Comparison of ENCODE assay signal across 16 cellular contexts in genomic region chr11:65538915-65539374, GRCh38. TPM values are rescaled to one million over a fixed set of nuclear protein-coding genes. Genes with fewer than 3 reads are reported as not detected.
DNase-seq lines count a peak whose midpoint lies in the region; ATAC-seq and TF ChIP-seq lines count a peak whose summit lies in the region.
"Had no signal": no experiment of that assay in that cellular context is flagged by ENCODE, and none has a peak within 500 bp of the region (broad histone marks: within the 10 kb centered on the region; RNA-seq: fewer than 3 reads in every experiment).

No MANE protein-coding gene starts in this region.

- no peak for DNase-seq in CD4-positive, alpha-beta T cell
- DNase-seq in PC-9 (no peak), neural progenitor cell (ENCODE audit: low spot score) (peak; percentile 85), posterior vena cava (ENCODE audit: low spot score) (no peak), D341Med (ENCODE audit: low spot score) (no peak)
- no peak for DNase-seq in activated CD4-positive, alpha-beta T cell treated with anti-CD3 and anti-CD28 coated beads, Interleukin-2, amount 50 U/mL, for 48 hours
- DNase-seq: activated CD4-positive, alpha-beta T cell treated with anti-CD3 and anti-CD28 coated beads, Interleukin-2, amount 50 U/mL, for 1 hour; DMS79; NCI-H1436; NCI-H524 treated with DMSO at 0.1 percent for 48 hours; SHP77; T-helper 9 cell had no signal

- intact Hi-C loops in CD4-positive, alpha-beta T cell (cut with DNase I, micrococcal nuclease): no loop called here
- intact Hi-C loops in PC-9 (cut with micrococcal nuclease; ENCODE audit: unreplicated experiment) (no loop called here), posterior vena cava (cut with DNase I) (no loop called here)

- TF ChIP-seq POLR2A in gastroesophageal sphincter (IDR thresholded peaks at IDR 0.05): no peak

- no peaks in the 10 kb centered on the region for H3K79me2 ChIP-seq in PC-9 (ENCODE audit: low read depth)
- no peaks in the 10 kb centered on the region for H3K79me2 ChIP-seq in neural progenitor cell (ENCODE audit: low read depth)

- no peaks in the 10 kb centered on the region for H3K9me2 ChIP-seq in PC-9 (ENCODE audit: insufficient read depth)

- H3K27ac Mint-ChIP-seq in CD4-positive, alpha-beta T cell: peak overlapping the region; percentile 44
- H3K27ac Mint-ChIP-seq in neural progenitor cell: no peak overlapping the region
- H3K27ac Mint-ChIP-seq: natural killer cell treated with Interleukin-12 subunit alpha and Interleukin-12 subunit beta and Interleukin-15 and Interleukin-18, amount 100 ng/mL, for 72 hours had no signal

- no peak for ATAC-seq in CD4-positive, alpha-beta T cell (ENCODE audit: poor library complexity)
- ATAC-seq in gastroesophageal sphincter: no peak
- ATAC-seq in GM18870 (IDR thresholded peaks at IDR 0.05; ENCODE audit: unreplicated experiment): no peak
- ATAC-seq: natural killer cell treated with Interleukin-12 subunit alpha and Interleukin-12 subunit beta and Interleukin-15 and Interleukin-18, amount 100 ng/mL, for 72 hours had no signal

- CTCF ChIA-PET in CD4-positive, alpha-beta T cell (lab: Charles Lee): interaction anchor here (1.2 to 3.0 kb wide), 4 partner anchors 38 to 55 kb away, joined by 3 to 30 read pairs (median 3); partner anchors contain the start of gene EHBP1L1
- CTCF ChIA-PET in PC-9 (lab: Charles Lee): interaction anchor here (0.5 kb wide), 1 partner anchor 58 kb away, joined by 3 read pairs; no protein-coding TSS in a partner anchor

- H3K9me3 Mint-ChIP-seq in CD4-positive, alpha-beta T cell: no peaks in the 10 kb centered on the region
- H3K9me3 Mint-ChIP-seq in neural progenitor cell: no peaks in the 10 kb centered on the region
- H3K9me3 Mint-ChIP-seq: natural killer cell treated with Interleukin-12 subunit alpha and Interleukin-12 subunit beta and Interleukin-15 and Interleukin-18, amount 100 ng/mL, for 72 hours had no signal

- POLR2A ChIA-PET in CD4-positive, alpha-beta T cell (lab: Charles Lee): interaction anchor here (1.3 to 4.8 kb wide), 5 partner anchors 9 to 113 kb away, joined by 4 to 32 read pairs (median 19); partner anchors contain the start of genes MAP3K11, PCNX3 and SCYL1
- POLR2A ChIA-PET in PC-9 (lab: Charles Lee; ENCODE audit: unreplicated experiment): no interaction called here

- no peak for TF ChIP-seq EP300 in gastroesophageal sphincter (IDR thresholded peaks at IDR 0.05)

- H3K9ac ChIP-seq in neural progenitor cell: no peak overlapping the region

- H4K20me1 ChIP-seq in PC-9 (ENCODE audit: insufficient read depth): peaks cover 22% of the 10 kb centered on the region
- peaks cover 35% of the 10 kb centered on the region for H4K20me1 ChIP-seq in neural progenitor cell (ENCODE audit: low read depth)

- H3K27me3 ChIP-seq in CD4-positive, alpha-beta T cell (ENCODE audit: control insufficient read depth, insufficient read depth, low read length): no peaks in the 10 kb centered on the region
- no peaks in the 10 kb centered on the region for H3K27me3 ChIP-seq in PC-9 (ENCODE audit: insufficient read depth, low read depth)
- H3K27me3 ChIP-seq in gastroesophageal sphincter: no peaks in the 10 kb centered on the region
- H3K27me3 ChIP-seq in neural progenitor cell: peaks cover 66% of the 10 kb centered on the region
- H3K27me3 ChIP-seq: tibial nerve had no signal

- H3F3A ChIP-seq in PC-9 (ENCODE audit: insufficient read depth, low read depth) (peaks cover 80% of the 10 kb centered on the region), neural progenitor cell (ENCODE audit: low read depth) (peaks cover 29% of the 10 kb centered on the region)

- H3K27ac ChIP-seq in CD4-positive, alpha-beta T cell (ENCODE audit: low read depth, low read length): no peak overlapping the region
- H3K27ac ChIP-seq in PC-9: no peak overlapping the region
- H3K27ac ChIP-seq in gastroesophageal sphincter: peak overlapping the region in 3 of 4 donors; percentile 88 to 97 (median 91)
- no peak overlapping the region for H3K27ac ChIP-seq in neural progenitor cell

- no CpG with 5 or more reads among the region's 56 CpGs for WGBS in gastroesophageal sphincter (ENCODE audit: low coverage in 1 of 2), 2 donors

- H3K36me3 ChIP-seq in PC-9 (ENCODE audit: low read depth): peaks cover 10% of the 10 kb centered on the region
- peaks cover 0 to 68% of the 10 kb centered on the region in 2 donors for H3K36me3 ChIP-seq in gastroesophageal sphincter
- H3K36me3 ChIP-seq in neural progenitor cell: no peaks in the 10 kb centered on the region

- H3K4me2 ChIP-seq in PC-9 (no peak overlapping the region), neural progenitor cell (peak overlapping the region; percentile 77)

- no peaks in the 10 kb centered on the region for H3K27me3 Mint-ChIP-seq in CD4-positive, alpha-beta T cell
- peaks cover 16% of the 10 kb centered on the region for H3K27me3 Mint-ChIP-seq in neural progenitor cell (ENCODE audit: insufficient read depth, low read depth)
- H3K27me3 Mint-ChIP-seq: natural killer cell treated with Interleukin-12 subunit alpha and Interleukin-12 subunit beta and Interleukin-15 and Interleukin-18, amount 100 ng/mL, for 72 hours had no signal

- BruUV-seq in PC-9 (replicated peaks; lab: Mats Ljungman, UMichigan): TSS peak; percentile 18

- no peak overlapping the region for H3K4me3 ChIP-seq in PC-9
- no peak overlapping the region for H3K4me3 ChIP-seq in gastroesophageal sphincter
- peak overlapping the region; percentile 48 for H3K4me3 ChIP-seq in neural progenitor cell

- H3K4me3 Mint-ChIP-seq in CD4-positive, alpha-beta T cell: no peak overlapping the region
- no peak overlapping the region for H3K4me3 Mint-ChIP-seq in neural progenitor cell
- H3K4me3 Mint-ChIP-seq: natural killer cell treated with Interleukin-12 subunit alpha and Interleukin-12 subunit beta and Interleukin-15 and Interleukin-18, amount 100 ng/mL, for 72 hours had no signal

- H3K4me1 ChIP-seq in PC-9 (replicated peaks; ENCODE audit: insufficient read depth): peaks cover 17% of the 10 kb centered on the region
- peaks cover 0 to 45% (median 25%) of the 10 kb centered on the region in 3 donors for H3K4me1 ChIP-seq in gastroesophageal sphincter
- H3K4me1 ChIP-seq in neural progenitor cell: peaks cover 19% of the 10 kb centered on the region

- peaks cover 11% of the 10 kb centered on the region for H3K4me1 Mint-ChIP-seq in CD4-positive, alpha-beta T cell (ENCODE audit: low read depth)
- H3K4me1 Mint-ChIP-seq in neural progenitor cell: peaks cover 7% of the 10 kb centered on the region

- no peak overlapping the region for H2AFZ ChIP-seq in PC-9
- no peak overlapping the region for H2AFZ ChIP-seq in neural progenitor cell (replicated peaks)

- H3K9me3 ChIP-seq in CD4-positive, alpha-beta T cell (ENCODE audit: control insufficient read depth, low read length): no peaks in the 10 kb centered on the region
- H3K9me3 ChIP-seq in PC-9 (ENCODE audit: insufficient read depth, low read depth): no peaks in the 10 kb centered on the region
- no peaks in the 10 kb centered on the region for H3K9me3 ChIP-seq in gastroesophageal sphincter
- no peaks in the 10 kb centered on the region for H3K9me3 ChIP-seq in neural progenitor cell (ENCODE audit: low read depth)
- H3K9me3 ChIP-seq: tibial nerve had no signal

- peaks cover 48% of the 10 kb centered on the region for H3K36me3 Mint-ChIP-seq in CD4-positive, alpha-beta T cell (ENCODE audit: low read depth)
- peaks cover 14% of the 10 kb centered on the region for H3K36me3 Mint-ChIP-seq in neural progenitor cell
- H3K36me3 Mint-ChIP-seq: natural killer cell treated with Interleukin-12 subunit alpha and Interleukin-12 subunit beta and Interleukin-15 and Interleukin-18, amount 100 ng/mL, for 72 hours had no signal

- TF ChIP-seq CTCF in CD4-positive, alpha-beta T cell (IDR thresholded peaks at IDR 0.05): no peak
- TF ChIP-seq CTCF in PC-9 (conservative IDR thresholded peaks at IDR 0.05): no peak
- no peak for TF ChIP-seq CTCF in gastroesophageal sphincter (IDR thresholded peaks at IDR 0.05)
- peak; percentile 17 for TF ChIP-seq CTCF in neural progenitor cell (IDR thresholded peaks at IDR 0.05)

RNA-seq across cellular contexts. Expression of gene SCYL1, which starts 14.1 kb away (rescaled TPM):
- 10 to 100 TPM; 57.4 to 60.7 TPM for total RNA-seq in CD4-positive, alpha-beta T cell
- total RNA-seq in PC-9 (2021): 106 and 135 TPM in 2 replicates
- 10 to 100 TPM; 70.6 to 97.6 (median 89.2) TPM for total RNA-seq in gastroesophageal sphincter
- 16.9 and 45.2 TPM in 2 replicates for total RNA-seq in neural progenitor cell (ENCODE audit: low replicate concordance)
- 10 to 100 TPM; 66.3 to 74.3 TPM for total RNA-seq in posterior vena cava

RNA-seq across cellular contexts. Expression of gene LTBP3, which starts 19.2 kb away (rescaled TPM):
- total RNA-seq in CD4-positive, alpha-beta T cell: 100 to 1,000 TPM; 236 to 238 TPM
- total RNA-seq in PC-9 (2021) (455 and 553 TPM in 2 replicates), gastroesophageal sphincter (100 to 1,000 TPM in 3 of 4 donors, 10 to 100 TPM in 1; 90.6 to 173 (median 139) TPM), neural progenitor cell (ENCODE audit: low replicate concordance) (1.2 and 6.1 TPM in 2 replicates), posterior vena cava (100 to 1,000 TPM; 127 to 196 TPM)

RNA-seq across cellular contexts. Expression of gene ZNRD2, which starts 31.3 kb away (rescaled TPM):
- total RNA-seq in CD4-positive, alpha-beta T cell: 10 to 100 TPM; 38.7 to 39.9 TPM
- total RNA-seq in PC-9 (2021) (51.4 and 53.5 TPM in 2 replicates), gastroesophageal sphincter (10 to 100 TPM; 38.4 to 73.5 (median 43.5) TPM), neural progenitor cell (ENCODE audit: low replicate concordance) (15.5 and 34.0 TPM in 2 replicates), posterior vena cava (10 to 100 TPM; 29.2 to 29.5 TPM)

RNA-seq across cellular contexts. Expression of gene FAM89B, which starts 33.4 kb away (rescaled TPM):
- total RNA-seq in CD4-positive, alpha-beta T cell: 10 to 100 TPM; 23.3 to 27.3 TPM
- total RNA-seq in PC-9 (2021): 51.7 and 53.3 TPM in 2 replicates
- 10 to 100 TPM; 36.6 to 68.3 (median 55.0) TPM for total RNA-seq in gastroesophageal sphincter
- 11.7 and 27.8 TPM in 2 replicates for total RNA-seq in neural progenitor cell (ENCODE audit: low replicate concordance)
- 10 to 100 TPM; 43.3 to 53.0 TPM for total RNA-seq in posterior vena cava

RNA-seq across cellular contexts. Expression of gene EHBP1L1, which starts 36.9 kb away (rescaled TPM):
- total RNA-seq in CD4-positive, alpha-beta T cell: 10 to 100 TPM; 82.6 to 88.5 TPM
- 123 and 170 TPM in 2 replicates for total RNA-seq in PC-9 (2021)
- 100 to 1,000 TPM; 172 to 329 (median 202) TPM for total RNA-seq in gastroesophageal sphincter
- 4.7 and 5.1 TPM in 2 replicates for total RNA-seq in neural progenitor cell (ENCODE audit: low replicate concordance)
- total RNA-seq in posterior vena cava: 100 to 1,000 TPM; 190 to 223 TPM

Comparison
In these comparisons a context has a peak if more than half of its experiments do, and no peak if none do; other contexts are left out.
1. H3K27ac ChIP-seq: peak in gastroesophageal sphincter (3 of 4); none in CD4-positive, alpha-beta T cell (single experiment), PC-9 (single experiment) and neural progenitor cell (single experiment).
2. RNA of gene LTBP3, which starts 19.2 kb away (total RNA-seq): 455 to 553 TPM in PC-9, 236 to 238 TPM in CD4-positive, alpha-beta T cell, 127 to 196 TPM in posterior vena cava and 90.6 to 173 TPM in gastroesophageal sphincter; 1.2 to 6.1 TPM in neural progenitor cell; every median in the first group is over 10 times any median in the second.